ENCODE assay signal across 9 cellular contexts in genomic region chr3:63976166-63976861, GRCh38. TPM values are rescaled to one million over a fixed set of nuclear protein-coding genes. Genes with fewer than 3 reads are reported as not detected.
A peak's percentile ranks its signal among the peaks of the same experiment; 100 is the strongest.
DNase-seq lines count a peak whose midpoint lies in the region; ATAC-seq, FAIRE-seq and TF ChIP-seq lines count a peak whose summit lies in the region.
"Had no signal": no experiment of that assay in that cellular context is flagged by ENCODE, and none has a peak within 500 bp of the region (broad histone marks: within the 10 kb centered on the region; RNA-seq: fewer than 3 reads in every experiment).

No MANE protein-coding gene starts in this region.

- 97% methylated on average over 4 of the region's 4 CpGs for WGBS in HepG2 (ENCODE audit: low lambda C conversion rate)

- no peak overlapping the region for H2AFZ ChIP-seq in HepG2 (ENCODE audit: low read length)

- peaks cover 100% of the 10 kb centered on the region for H3K4me1 Mint-ChIP-seq in stimulated activated naive CD8-positive, alpha-beta T cell treated with anti-CD3 and anti-CD28 coated beads, Interleukin-15, Interleukin-2, amounts not matched to agents 100 ng/mL and 50 ng/mL, for 24 hours (ENCODE audit: low read depth)

- H3K27ac ChIP-seq in HepG2 (ENCODE audit: extremely low read length, insufficient read depth, low read length) (peak overlapping the region; percentile 16), tibial artery (peak overlapping the region in 1 of 2 donors; percentile 26)

- H3K79me2 ChIP-seq in HepG2 (ENCODE audit: insufficient read depth, low read length) = peaks cover 56% of the 10 kb centered on the region

- in situ Hi-C loops in HepG2 (cut with HindIII; ENCODE audit: extremely low pct_ligation_motif_present, low pct_unique_long_range_greater_than_20kb) = no loop called here

- H3K9me3 ChIP-seq in HepG2 (ENCODE audit: low read length) (no peaks in the 10 kb centered on the region), tibial artery (no peaks in the 10 kb centered on the region)
- H3K9me3 ChIP-seq: SK-N-SH had no signal

- H3K27me3 Mint-ChIP-seq in stimulated activated naive CD8-positive, alpha-beta T cell treated with anti-CD3 and anti-CD28 coated beads, Interleukin-15, Interleukin-2, amounts not matched to agents 100 ng/mL and 50 ng/mL, for 24 hours = no peaks in the 10 kb centered on the region

- ATAC-seq in stimulated activated naive CD8-positive, alpha-beta T cell treated with anti-CD3 and anti-CD28 coated beads, Interleukin-15, Interleukin-2, amounts not matched to agents 100 U/mL and 50 U/mL, for 24 hours = no peak
- ATAC-seq in HepG2 = no peak; the same call in 2 of the 3 replicates
- ATAC-seq in GM21515 (IDR thresholded peaks at IDR 0.05; ENCODE audit: unreplicated experiment) = no peak
- no peak for ATAC-seq in GM21825 (IDR thresholded peaks at IDR 0.05; ENCODE audit: unreplicated experiment)
- no peak for ATAC-seq in GM19467 (IDR thresholded peaks at IDR 0.05; ENCODE audit: unreplicated experiment)

- POLR2A ChIA-PET in HepG2 (lab: Yijun Ruan, JAX) = interaction anchor here (1.4 to 2.6 kb wide), 2 partner anchors 8 to 64 kb away, joined by 4 to 11 read pairs; partner anchors contain the start of gene SCAANT1

- no peak overlapping the region for H3K4me2 ChIP-seq in HepG2 (ENCODE audit: low read depth, low read length)
- H3K4me2 ChIP-seq: SK-N-SH had no signal

- FAIRE-seq in HepG2 (lab: Jason Lieb, UNC) = no peak

- TF ChIP-seq CTCF in HepG2 (CRISPR knock-in tag; IDR thresholded peaks at IDR 0.05) (no peak), tibial artery (IDR thresholded peaks at IDR 0.05) (no peak)

- H3K36me3 ChIP-seq in HepG2 (replicated peaks in 1 of 2; ENCODE audit: control insufficient read depth in 1 of 2, insufficient read depth in 2 of 2, low read length in 2 of 2) (peaks cover 13 to 19% of the 10 kb centered on the region in 2 experiments), tibial artery (peaks cover 12 to 16% (median 14%) of the 10 kb centered on the region in 3 donors)

- no peak for TF ChIP-seq POLR2A in HepG2 (IDR thresholded peaks at IDR 0.05; ENCODE audit: insufficient read depth in 1 of 2, low read depth in 2 of 2, low read length in 2 of 2)

- CTCF ChIA-PET in HepG2 (lab: Yijun Ruan, JAX; ENCODE audit: low intra/inter-chr PET ratio, low total read pairs) = no interaction called here

- H3K27me3 ChIP-seq in HepG2 (ENCODE audit: control insufficient read depth in 1 of 2, insufficient read depth in 2 of 2, low read length in 2 of 2) = no peaks in the 10 kb centered on the region
- no peaks in the 10 kb centered on the region for H3K27me3 ChIP-seq in tibial artery

- peaks cover 36% of the 10 kb centered on the region for H3K36me3 Mint-ChIP-seq in stimulated activated naive CD8-positive, alpha-beta T cell treated with anti-CD3 and anti-CD28 coated beads, Interleukin-15, Interleukin-2, amounts not matched to agents 100 ng/mL and 50 ng/mL, for 24 hours (ENCODE audit: low read depth)

- H3K4me3 Mint-ChIP-seq in stimulated activated naive CD8-positive, alpha-beta T cell treated with anti-CD3 and anti-CD28 coated beads, Interleukin-15, Interleukin-2, amounts not matched to agents 100 ng/mL and 50 ng/mL, for 24 hours = peak overlapping the region; percentile 24

- H3K9me3 Mint-ChIP-seq in stimulated activated naive CD8-positive, alpha-beta T cell treated with anti-CD3 and anti-CD28 coated beads, Interleukin-15, Interleukin-2, amounts not matched to agents 100 ng/mL and 50 ng/mL, for 24 hours = no peaks in the 10 kb centered on the region

- H4K20me1 ChIP-seq in HepG2 (ENCODE audit: insufficient read depth, low read length) = no peaks in the 10 kb centered on the region

- no peak for TF ChIP-seq RAD21 in HepG2 (CRISPR knock-in tag; IDR thresholded peaks at IDR 0.05)

- TF ChIP-seq EP300 in HepG2 (IDR thresholded peaks at IDR 0.05; ENCODE audit: low read depth in 2 of 2, low read length in 2 of 2) (peak in 1 of 2 experiments; percentile 50; a peak in 1 of 4 replicates), HepG2 (CRISPR knock-in tag; IDR thresholded peaks at IDR 0.05; ENCODE audit: borderline replicate concordance) (no peak)

- no peak overlapping the region for H3K9ac ChIP-seq in HepG2 (ENCODE audit: insufficient read depth, low read depth, low read length)
- H3K9ac ChIP-seq: SK-N-SH had no signal

- H3K4me3 ChIP-seq in HepG2 (replicated peaks in 1 of 3; ENCODE audit: insufficient read depth in 1 of 3, low read depth in 2 of 3, low read length in 3 of 3) = no peak overlapping the region
- H3K4me3 ChIP-seq in tibial artery = no peak overlapping the region

- no peak for DNase-seq in stimulated activated naive CD8-positive, alpha-beta T cell treated with anti-CD3 and anti-CD28 coated beads, Interleukin-15, Interleukin-2, amounts not matched to agents 100 U/mL and 50 U/mL, for 24 hours
- peak; percentile 68 for DNase-seq in astrocyte of the hippocampus (ENCODE audit: low read depth, low spot score)
- peak; percentile 62 for DNase-seq in HepG2 (ENCODE audit: low spot score)
- DNase-seq in tibial artery = no peak
- DNase-seq: SK-N-SH had no signal

- intact Hi-C loops in HepG2 (cut with micrococcal nuclease; ENCODE audit: unreplicated experiment) (no loop called here), tibial artery (cut with DNase I; ENCODE audit: low total_unique reads) (no loop called here)

- peak overlapping the region; percentile 78 for H3K27ac Mint-ChIP-seq in stimulated activated naive CD8-positive, alpha-beta T cell treated with anti-CD3 and anti-CD28 coated beads, Interleukin-15, Interleukin-2, amounts not matched to agents 100 ng/mL and 50 ng/mL, for 24 hours

- no TSS peak for BruUV-seq in HepG2 (replicated peaks; lab: Mats Ljungman, UMichigan)

- H3K4me1 ChIP-seq in HepG2 (ENCODE audit: insufficient read depth, low read length) (peaks cover 33% of the 10 kb centered on the region), tibial artery (peaks cover 0 to 63% (median 34%) of the 10 kb centered on the region in 4 donors)

TF ChIP-seq in HepG2, 621 proteins besides CTCF, POLR2A, EP300 and RAD21 (continues in another document):
- TF ChIP-seq FOSL2 (CRISPR knock-in tag; IDR thresholded peaks at IDR 0.05) (0 out of 2 replicates have a peak, but pooled peaks have one; percentile 30), SOX13 (IDR thresholded peaks at IDR 0.05) (no peak), SOX13 (CRISPR knock-in tag; conservative IDR thresholded peaks at IDR 0.05 in 1 of 2, IDR thresholded peaks at IDR 0.05 in 1 of 2) (peak in 1 of 2 experiments; percentile 86; a peak in 2 of 4 replicates), RARG (CRISPR knock-in tag; IDR thresholded peaks at IDR 0.05; ENCODE audit: low read depth) (no peak), ZNF331 (CRISPR knock-in tag; IDR thresholded peaks at IDR 0.05) (0 out of 2 replicates have a peak, but pooled peaks have one; percentile 15), SMAD3 (CRISPR knock-in tag; IDR thresholded peaks at IDR 0.05) (0 out of 2 replicates have a peak, but pooled peaks have one; percentile 25), FOXA3 (CRISPR knock-in tag; IDR thresholded peaks at IDR 0.05) (peak; percentile 25; the same call in 1 of the 2 replicates), SP4 (CRISPR knock-in tag; IDR thresholded peaks at IDR 0.05) (no peak), BCL6 (CRISPR knock-in tag; IDR thresholded peaks at IDR 0.05) (0 out of 2 replicates have a peak, but pooled peaks have one; percentile 14), SOX5 (CRISPR knock-in tag; IDR thresholded peaks at IDR 0.05; ENCODE audit: borderline replicate concordance) (peak; percentile 78; the same call in 1 of the 2 replicates), XRCC5 (optimal IDR thresholded peaks at IDR 0.05; ENCODE audit: low read length) (no peak), ZNF12 (CRISPR knock-in tag; IDR thresholded peaks at IDR 0.05) (no peak), HMGXB4 (CRISPR knock-in tag; IDR thresholded peaks at IDR 0.05; ENCODE audit: borderline replicate concordance in 1 of 2, low read depth in 1 of 2) (no peak)

RNA-seq across cellular contexts. Expression of gene PSMD6, which starts 47.0 kb away (rescaled TPM):
- total RNA-seq in HepG2 (2016; rRNA removed; fragmentation: Illumina TruSeq; extraction: Trizol) = 117 and 169 TPM in 2 replicates
- 28.9 and 32.9 TPM in 2 replicates for total RNA-seq in HepG2 (2016; cell fraction: cytosol; rRNA removed; fragmentation: Illumina TruSeq; extraction: Trizol; ENCODE audit: low read depth)
- 117 and 163 TPM in 2 replicates for total RNA-seq in HepG2 (2016; cell fraction: insoluble cytoplasmic fraction; rRNA removed; fragmentation: Illumina TruSeq; extraction: Trizol)
- 33.9 and 40.8 TPM in 2 replicates for total RNA-seq in HepG2 (2016; cell fraction: membrane; rRNA removed; fragmentation: Illumina TruSeq; extraction: Trizol)
- total RNA-seq in HepG2 (2016; cell fraction: nucleus; rRNA removed; fragmentation: Illumina TruSeq; extraction: Trizol) = 62.8 and 65.3 TPM in 2 replicates
- 31.1 and 36.8 TPM in 2 replicates for polyA plus RNA-seq in HepG2 (2011; rRNA removed)
- polyA plus RNA-seq in HepG2 (2011; cell fraction: cytosol; rRNA removed) = 22.6 and 25.6 TPM in 2 replicates
- 36.5 and 41.5 TPM in 2 replicates for polyA plus RNA-seq in HepG2 (2011; cell fraction: nucleus; rRNA removed)
- 52.7 and 65.4 TPM in 2 replicates for polyA plus RNA-seq in HepG2 (2012)
- polyA plus RNA-seq in HepG2 (2016; cell fraction: cytosol; fragmentation: Illumina TruSeq; extraction: Trizol; ENCODE audit: low read depth) = 21.9 and 22.5 TPM in 2 replicates
- polyA plus RNA-seq in HepG2 (2016; cell fraction: insoluble cytoplasmic fraction; fragmentation: Illumina TruSeq; extraction: Trizol; ENCODE audit: low read depth) = 148 and 154 TPM in 2 replicates
- 23.8 and 24.7 TPM in 2 replicates for polyA plus RNA-seq in HepG2 (2016; cell fraction: membrane; fragmentation: Illumina TruSeq; extraction: Trizol; ENCODE audit: low read depth)
- 69.9 and 70.7 TPM in 2 replicates for polyA plus RNA-seq in HepG2 (2016; cell fraction: nucleus; fragmentation: Illumina TruSeq; extraction: Trizol; ENCODE audit: insufficient read depth, low read depth)
- polyA minus RNA-seq in HepG2 (2011; rRNA and poly(A)+ RNA removed; ENCODE audit: low replicate concordance) = 17.4 and 28.2 TPM in 2 replicates
- polyA minus RNA-seq in HepG2 (2011; cell fraction: cytosol; rRNA and poly(A)+ RNA removed) = 21.1 and 22.2 TPM in 2 replicates
- 76.8 and 80.5 TPM in 2 replicates for polyA minus RNA-seq in HepG2 (2011; cell fraction: nucleus; rRNA and poly(A)+ RNA removed)

Comparison
In these comparisons a context has a peak if more than half of its experiments do, and no peak if none do; other contexts are left out.
1. DNase-seq: peak in astrocyte of the hippocampus (single experiment) and HepG2 (single experiment); none in stimulated activated naive CD8-positive, alpha-beta T cell treated with anti-CD3 and anti-CD28 coated beads, Interleukin-15, Interleukin-2, amounts not matched to agents 100 U/mL and 50 U/mL, for 24 hours (single experiment) and tibial artery (0 of 2).